In the genomic region with DNA sequence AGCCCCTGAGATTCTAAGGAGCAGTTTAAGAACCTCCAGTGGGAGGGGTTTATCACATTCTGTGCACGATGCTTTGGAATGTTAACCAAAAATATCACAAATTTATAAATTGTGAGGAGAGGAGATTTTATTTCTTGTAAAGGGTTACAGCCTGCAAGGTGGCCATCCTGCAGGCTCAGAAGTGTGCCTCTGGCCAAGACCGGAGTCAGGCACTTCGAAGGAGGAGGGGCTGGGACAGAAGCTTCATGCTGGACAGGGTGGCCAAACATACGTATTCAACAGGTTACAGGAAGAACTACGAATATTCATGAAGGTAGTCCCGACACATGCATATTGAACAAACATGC, we compare ENCODE assay signal across 29 cellular contexts.
"Had no signal": no experiment of that assay in that cellular context is flagged by ENCODE, and none has a peak within 500 bp of the region (broad histone marks: within the 10 kb centered on the region; RNA-seq: fewer than 3 reads in every experiment).

No MANE protein-coding gene starts in this region.

- H3K4me1 ChIP-seq: left lung, lower lobe of right lung, pancreas, prostate gland, upper lobe of left lung, vagina had no signal

- H3K9me3 ChIP-seq: left lung, lower lobe of right lung, pancreas, prostate gland, suprapubic skin, tibial nerve, upper lobe of left lung, vagina had no signal

- H3K27ac ChIP-seq: left lung, lower lobe of right lung, pancreas, prostate gland, skin epidermis, suprapubic skin, tibial nerve, upper lobe of left lung, vagina had no signal

- H3K36me3 ChIP-seq: left lung, lower lobe of right lung, pancreas, prostate gland, suprapubic skin, tibial nerve, upper lobe of left lung, vagina had no signal

- H3K27me3 ChIP-seq: left lung, pancreas, suprapubic skin, tibial nerve, upper lobe of left lung, vagina had no signal

- ATAC-seq: left colon; left lung; lower lobe of right lung; natural killer cell; pancreas; sciatic nerve; stimulated activated naive B cell treated with anti-CD40 and anti-IgM and Interleukin-4, amounts not matched to agents 10 μg/mL and 1 μg/mL and 100 μg/mL, for 72 hours; stimulated activated naive CD8-positive, alpha-beta T cell treated with anti-CD3 and anti-CD28 coated beads, Interleukin-15, Interleukin-2, amounts not matched to agents 100 U/mL and 50 U/mL, for 24 hours had no signal

- H3K4me3 ChIP-seq: left lung, lower lobe of right lung, pancreas, prostate gland, skin epidermis, suprapubic skin, tibial nerve, upper lobe of left lung, vagina had no signal

- DNase-seq: hypothalamus; immature natural killer cell; kidney; left colon; left lung; lower lobe of right lung; mammary epithelial cell; mesenchymal stem cell; naive B cell; natural killer cell; nephron progenitor cell; nucleus accumbens; pancreas; posterior cingulate gyrus; retina; right cardiac atrium; stimulated activated CD4-positive, alpha-beta T cell treated with anti-CD3 and anti-CD28 coated beads, Interleukin-12 subunit alpha, Interleukin-12 subunit beta, amount 100 ng/mL, for 4 hours; stimulated activated CD4-positive, alpha-beta T cell treated with anti-CD3 and anti-CD28 coated beads, Interleukin-15, amount 100 ng/mL, for 24 hours; stimulated activated CD4-positive, alpha-beta T cell treated with anti-CD3 and anti-CD28 coated beads, Interleukin-2, amount 100 ng/mL, for 24 hours; stimulated activated CD4-positive, alpha-beta T cell treated with anti-CD3 and anti-CD28 coated beads, Interleukin-4, amount 100 ng/mL, for 1 hour; stimulated activated naive B cell treated with anti-CD40 and anti-IgM and Interleukin-4, amounts not matched to agents 10 μg/mL and 1 μg/mL and 100 μg/mL, for 72 hours; stimulated activated naive CD8-positive, alpha-beta T cell treated with anti-CD3 and anti-CD28 coated beads, Interleukin-15, Interleukin-2, amounts not matched to agents 100 U/mL and 50 U/mL, for 24 hours; upper lobe of left lung had no signal
